ENCODE assay signal across 34 cellular contexts in genomic region chr2:27065128-27065527, GRCh38.
"Had no signal": no experiment of that assay in that cellular context is flagged by ENCODE, and none has a peak within 500 bp of the region (broad histone marks: within the 10 kb centered on the region; RNA-seq: fewer than 3 reads in every experiment).

No MANE protein-coding gene starts in this region.

- H3K27ac ChIP-seq: Peyer's patch, SJSA1, WERI-Rb-1 had no signal

- H3K27me3 ChIP-seq: Peyer's patch, SJSA1 had no signal

- ATAC-seq: activated CD8-positive, alpha-beta T cell treated with anti-CD3 and anti-CD28 coated beads for 36 hours; activated naive CD8-positive, alpha-beta T cell treated with anti-CD3 and anti-CD28 coated beads, Interleukin-2, amount 50 U/mL, for 24 hours had no signal

- H3K27ac Mint-ChIP-seq: activated CD8-positive, alpha-beta T cell treated with anti-CD3 and anti-CD28 coated beads for 36 hours; activated naive CD8-positive, alpha-beta T cell treated with anti-CD3 and anti-CD28 coated beads, Interleukin-2, amount 50 U/mL, for 24 hours; activated T-helper 2 cell treated with anti-CD3 and anti-CD28 coated beads, Interferon-gamma antibody, Interleukin-2, Interleukin-4, amounts not matched to agents 10 μg/mL and 5 μg/mL and 100 μg/mL, durations not matched to agents 14 hours and 24 hours and 36 hours had no signal

- H3K9me3 ChIP-seq: Peyer's patch, SJSA1 had no signal

- H3K4me3 Mint-ChIP-seq: activated CD8-positive, alpha-beta T cell treated with anti-CD3 and anti-CD28 coated beads for 36 hours; activated naive CD8-positive, alpha-beta T cell; activated naive CD8-positive, alpha-beta T cell treated with anti-CD3 and anti-CD28 coated beads, Interleukin-2, amount 50 U/mL, for 24 hours had no signal

- H3K27me3 Mint-ChIP-seq: activated CD8-positive, alpha-beta T cell treated with anti-CD3 and anti-CD28 coated beads for 36 hours; activated naive CD8-positive, alpha-beta T cell; activated naive CD8-positive, alpha-beta T cell treated with anti-CD3 and anti-CD28 coated beads, Interleukin-2, amount 50 U/mL, for 24 hours; brain had no signal

- H3K4me3 ChIP-seq: Peyer's patch, SJSA1 had no signal

- DNase-seq: activated CD4-positive, alpha-beta T cell treated with anti-CD3 and anti-CD28 coated beads for 1 hour; activated CD4-positive, alpha-beta T cell treated with anti-CD3 and anti-CD28 coated beads for 48 hours; activated CD4-positive, alpha-beta T cell treated with anti-CD3 and anti-CD28 coated beads, Interleukin-2, amount 50 U/mL, for 4 hours; activated CD4-positive, CD25-positive, alpha-beta regulatory T cell; activated CD8-positive, alpha-beta T cell treated with anti-CD3 and anti-CD28 coated beads for 36 hours; activated gamma-delta T cell; activated naive CD4-positive, alpha-beta T cell treated with Interleukin-2 at 50 U/mL for 16 hours; activated naive CD8-positive, alpha-beta T cell treated with anti-CD3 and anti-CD28 coated beads, Interleukin-2, amount 50 U/mL, for 24 hours; activated T-cell treated with anti-CD3 and anti-CD28 coated beads, Interleukin-2, amount 50 U/mL, for 48 hours; anterior cingulate cortex; caudate nucleus; cerebellar nuclear complex; Karpas-422; KBM-7; NCI-H1105; NCI-H1417 treated with DMSO at 0.1 percent for 48 hours; NCI-H187 treated with DMSO at 0.1 percent for 48 hours; NCI-H2081; NCI-H2171 treated with DMSO at 0.1 percent for 48 hours; NCI-H2227 treated with DMSO at 0.1 percent for 48 hours; NCI-H446; NCI-H510A treated with DMSO at 0.1 percent for 48 hours; RPMI8226; SHP77 treated with DMSO at 0.1 percent for 48 hours; SW 1271; T-helper 1 cell; T-helper 2 cell; T-helper 9 cell; WERI-Rb-1 had no signal

- H3K9me3 Mint-ChIP-seq: activated CD8-positive, alpha-beta T cell treated with anti-CD3 and anti-CD28 coated beads for 36 hours; activated naive CD8-positive, alpha-beta T cell treated with anti-CD3 and anti-CD28 coated beads, Interleukin-2, amount 50 U/mL, for 24 hours; activated T-helper 2 cell treated with anti-CD3 and anti-CD28 coated beads, Interferon-gamma antibody, Interleukin-2, Interleukin-4, amounts not matched to agents 10 μg/mL and 5 μg/mL and 100 μg/mL, durations not matched to agents 14 hours and 24 hours and 36 hours; brain had no signal
